In the genomic region with DNA sequence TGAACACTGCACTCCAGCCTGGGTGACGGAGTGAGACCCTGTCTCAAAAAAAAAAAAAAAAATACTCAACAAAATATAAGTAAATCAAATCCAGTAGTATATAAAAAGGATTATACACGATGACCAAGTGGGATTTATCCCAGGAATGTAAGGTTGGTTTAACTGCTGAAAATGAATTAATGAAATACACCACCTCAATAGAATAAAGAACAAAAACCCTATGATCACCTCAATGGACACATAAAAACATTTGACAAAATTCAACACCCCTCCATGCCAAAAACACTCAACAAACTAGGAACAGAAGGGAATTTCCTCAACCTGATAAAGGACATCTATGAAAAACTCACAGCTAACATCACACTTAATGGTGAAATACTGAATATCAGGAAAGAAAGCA, we compare ENCODE assay signal across 36 cellular contexts.
"Had no signal": no experiment of that assay in that cellular context is flagged by ENCODE, and none has a peak within 500 bp of the region (broad histone marks: within the 10 kb centered on the region; RNA-seq: fewer than 3 reads in every experiment).

No MANE protein-coding gene starts in this region.

- H3K27me3 ChIP-seq: MG63 had no signal

- H3K9me3 ChIP-seq: MG63 had no signal

- DNase-seq: Karpas-422, Kasumi-1, MG63, MM.1S, MV-4-11, NCI-H1048, NCI-H1092, NCI-H1092 treated with DMSO at 0.1 percent for 48 hours, NCI-H1105, NCI-H1105 treated with DMSO at 0.1 percent for 48 hours, NCI-H1417, NCI-H1417 treated with DMSO at 0.1 percent for 48 hours, NCI-H1436, NCI-H1436 treated with DMSO at 0.1 percent for 48 hours, NCI-H146, NCI-H1694, NCI-H1694 treated with DMSO at 0.1 percent for 48 hours, NCI-H187, NCI-H187 treated with DMSO at 0.1 percent for 48 hours, NCI-H1930, NCI-H2029, NCI-H2029 treated with DMSO at 0.1 percent for 48 hours, NCI-H2081, NCI-H2081 treated with DMSO at 0.1 percent for 48 hours, NCI-H2107, NCI-H2171, NCI-H2171 treated with DMSO at 0.1 percent for 48 hours, NCI-H2227 treated with DMSO at 0.1 percent for 48 hours, NCI-H226, NCI-H345, NCI-H446, NCI-H446 treated with DMSO at 0.1 percent for 48 hours, NCI-H510A, NCI-H510A treated with DMSO at 0.1 percent for 48 hours, NCI-H524, NCI-H524 treated with DMSO at 0.1 percent for 48 hours had no signal

- H3K4me3 ChIP-seq: MG63 had no signal
